ENCODE assay signal across 1 cellular context in the genomic region with DNA sequence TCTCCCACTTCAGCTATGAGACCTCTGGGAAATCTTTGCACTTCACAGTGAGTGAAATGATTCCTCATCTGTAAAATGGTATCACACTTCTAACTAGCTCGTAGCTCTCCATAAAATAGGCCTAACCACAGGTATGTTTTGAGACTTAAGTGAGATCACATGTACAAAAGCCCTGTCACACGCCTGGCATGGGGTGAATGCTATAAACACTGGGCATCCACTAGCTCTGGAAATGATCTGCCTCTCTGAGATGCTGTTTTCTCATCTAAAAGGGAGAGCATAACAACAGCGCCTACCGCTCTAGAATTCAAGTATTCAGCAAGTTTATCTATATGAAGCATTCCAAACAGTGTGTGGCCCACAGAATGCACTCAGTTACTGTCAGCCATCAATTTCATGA.
TF ChIP-seq lines count a peak whose summit lies in the region.

No MANE protein-coding gene starts in this region.

TF ChIP-seq in H1, 55 proteins besides CTCF, POLR2A, EP300 and RAD21:
- TF ChIP-seq SIRT6 (IDR thresholded peaks at IDR 0.05; ENCODE audit: low read length) (no peak), HDAC2 (IDR thresholded peaks at IDR 0.05; ENCODE audit: borderline replicate concordance in 1 of 2, low read depth in 2 of 2, low read length in 2 of 2) (no peak), HDAC6 (IDR thresholded peaks at IDR 0.05; ENCODE audit: low read depth, low read length) (no peak), JUND (IDR thresholded peaks at IDR 0.05; ENCODE audit: low read length) (no peak), TCF12 (IDR thresholded peaks at IDR 0.05; ENCODE audit: low read depth, low read length) (no peak), SAP30 (IDR thresholded peaks at IDR 0.05; ENCODE audit: insufficient read depth, insufficient replicate concordance, low read length) (no peak), RNF2 (IDR thresholded peaks at IDR 0.05; ENCODE audit: borderline replicate concordance, low read depth, low read length, missing control alignments, poor library complexity, severe bottlenecking) (no peak), SP4 (IDR thresholded peaks at IDR 0.05; ENCODE audit: low read length) (no peak), PHF8 (conservative IDR thresholded peaks at IDR 0.05; ENCODE audit: low read depth, low read length) (no peak), SP1 (IDR thresholded peaks at IDR 0.05; ENCODE audit: low read depth, low read length) (no peak), SIN3A (conservative IDR thresholded peaks at IDR 0.05 in 1 of 2, IDR thresholded peaks at IDR 0.05 in 1 of 2; ENCODE audit: low read depth in 1 of 2, low read length in 2 of 2) (no peak), EGR1 (IDR thresholded peaks at IDR 0.05; ENCODE audit: borderline replicate concordance, low read depth, low read length) (no peak), SRF (IDR thresholded peaks at IDR 0.05; ENCODE audit: low read depth, low read length) (no peak), CBX8 (IDR thresholded peaks at IDR 0.05; ENCODE audit: borderline replicate concordance, low read depth, low read length) (no peak), TAF1 (IDR thresholded peaks at IDR 0.05; ENCODE audit: low read depth, low read length) (no peak), KDM1A (IDR thresholded peaks at IDR 0.05; ENCODE audit: borderline replicate concordance, low read length) (no peak), SP2 (IDR thresholded peaks at IDR 0.05; ENCODE audit: low read length) (no peak)
- TF ChIP-seq, protein P1, sequence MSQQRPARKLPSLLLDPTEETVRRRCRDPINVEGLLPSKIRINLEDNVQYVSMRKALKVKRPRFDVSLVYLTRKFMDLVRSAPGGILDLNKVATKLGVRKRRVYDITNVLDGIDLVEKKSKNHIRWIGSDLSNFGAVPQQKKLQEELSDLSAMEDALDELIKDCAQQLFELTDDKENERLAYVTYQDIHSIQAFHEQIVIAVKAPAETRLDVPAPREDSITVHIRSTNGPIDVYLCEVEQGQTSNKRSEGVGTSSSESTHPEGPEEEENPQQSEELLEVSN (IDR thresholded peaks at IDR 0.05): no peak
